8 cellular contexts compared by ENCODE assay signal in the genomic region with DNA sequence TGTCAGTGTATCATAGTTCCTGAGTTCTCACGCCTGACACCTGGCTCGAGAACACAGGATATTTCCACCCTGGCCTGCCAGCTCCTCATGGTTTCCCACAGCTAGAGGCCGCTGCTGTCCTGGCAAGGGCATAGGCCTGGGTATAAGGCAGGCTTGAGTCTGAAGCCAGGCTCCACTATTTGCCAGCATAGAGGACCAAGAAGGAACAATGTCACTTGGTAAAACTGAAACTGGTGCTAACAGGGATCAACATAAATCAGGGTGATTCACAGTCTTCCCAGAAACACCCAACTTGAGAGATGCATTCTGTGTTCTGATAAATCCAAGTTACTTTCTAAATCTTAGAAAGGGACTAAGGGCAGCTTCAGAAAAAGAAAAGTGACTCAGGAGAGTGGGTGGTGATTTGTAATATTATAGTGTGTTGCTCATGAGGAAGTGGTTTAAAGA. TPM values are rescaled to one million over a fixed set of nuclear protein-coding genes. Genes with fewer than 3 reads are reported as not detected.
DNase-seq lines count a peak whose midpoint lies in the region; ATAC-seq lines count a peak whose summit lies in the region.

No MANE protein-coding gene starts in this region.

- peaks cover 19 to 22% (median 22%) of the 10 kb centered on the region in 3 donors for H3K4me1 Mint-ChIP-seq in naive B cell

- DNase-seq in GF-D8 (lab: John Stamatoyannopoulos, UW) = peak; percentile 10
- peak; percentile 57 for DNase-seq in NCI-H748 (lab: John Stamatoyannopoulos, UW; ENCODE audit: unreplicated experiment)
- DNase-seq in activated CD8-positive, alpha-beta memory T cell treated with anti-CD3 and anti-CD28 coated beads, Interleukin-2, amount 50 U/mL, for 24 hours (ENCODE audit: extremely low read depth) = peak; percentile 12
- DNase-seq in naive B cell = peak; percentile 57
- peak in 46 of 49 donors; percentile 6 to 92 (median 73) for DNase-seq in substantia nigra (lab: John Stamatoyannopoulos, UW)

- no peaks in the 10 kb centered on the region for H3K36me3 Mint-ChIP-seq in naive B cell

- peak overlapping the region; percentile 50 for H3K27ac ChIP-seq in substantia nigra (ENCODE audit: low read depth, low read length, poor library complexity, severe bottlenecking)

- no peaks in the 10 kb centered on the region for H3K9me3 Mint-ChIP-seq in naive B cell

- no peak overlapping the region for H3K4me3 Mint-ChIP-seq in naive B cell

- H3K27ac Mint-ChIP-seq in naive B cell = peak overlapping the region in 1 of 6 donors; percentile 42

- peaks cover 0 to 35% (median 22%) of the 10 kb centered on the region in 3 donors for H3K27me3 Mint-ChIP-seq in naive B cell

- peak; percentile 60 for ATAC-seq in HG02981 (IDR thresholded peaks at IDR 0.05; ENCODE audit: unreplicated experiment)
- ATAC-seq in esophagus mucosa = peak; percentile 73
- ATAC-seq in naive B cell (ENCODE audit: low read depth in 2 of 2) = peak; percentile 95 to 97
- no peak for ATAC-seq in HG02885 (IDR thresholded peaks at IDR 0.05; ENCODE audit: poor library complexity, unreplicated experiment)

RNA-seq across cellular contexts. Expression of a gene that starts 6.9 kb away (rescaled TPM):
- total RNA-seq in esophagus mucosa = 4,166 TPM
- polyA plus RNA-seq in naive B cell (ENCODE audit: low read depth in 6 of 6) = not detected

RNA-seq across cellular contexts. Expression of a gene that starts 23.5 kb away (rescaled TPM):
- 9.6 TPM for total RNA-seq in esophagus mucosa
- not detected for polyA plus RNA-seq in naive B cell (ENCODE audit: low read depth in 6 of 6)

RNA-seq across cellular contexts. Expression of a gene that starts 27.0 kb away (rescaled TPM):
- total RNA-seq in esophagus mucosa = 36.0 TPM
- 100 to 1,000 TPM in 2 of 6 donors, 10 to 100 TPM in 4; 50.2 to 167 (median 93.2) TPM for polyA plus RNA-seq in naive B cell (ENCODE audit: low read depth in 6 of 6)

RNA-seq across cellular contexts. Expression of a gene that starts 31.9 kb away (rescaled TPM):
- total RNA-seq in esophagus mucosa = not detected
- not detected for polyA plus RNA-seq in naive B cell (ENCODE audit: low read depth in 6 of 6)

RNA-seq across cellular contexts. Expression of a gene that starts 36.8 kb away (rescaled TPM):
- total RNA-seq in esophagus mucosa = 976 TPM
- 100 to 1,000 TPM; 131 to 239 (median 154) TPM for polyA plus RNA-seq in naive B cell (ENCODE audit: low read depth in 6 of 6)

Comparison
In these comparisons a context has a peak if more than half of its experiments do, and no peak if none do; other contexts are left out.
1. DNase-seq: peak in every context shown above with its lines; median percentile 73 in substantia nigra; 57 in NCI-H748; 57 in naive B cell; 12 in activated CD8-positive, alpha-beta memory T cell treated with anti-CD3 and anti-CD28 coated beads, Interleukin-2, amount 50 U/mL, for 24 hours; 10 in GF-D8.